Comparison of ENCODE assay signal across 18 cellular contexts in genomic region chr3:63909431-63909830, GRCh38. TPM values are rescaled to one million over a fixed set of nuclear protein-coding genes. Genes with fewer than 3 reads are reported as not detected.
DNase-seq lines count a peak whose midpoint lies in the region; ATAC-seq, FAIRE-seq and TF ChIP-seq lines count a peak whose summit lies in the region.
"Had no signal": no experiment of that assay in that cellular context is flagged by ENCODE, and none has a peak within 500 bp of the region (broad histone marks: within the 10 kb centered on the region; RNA-seq: fewer than 3 reads in every experiment).

No MANE protein-coding gene starts in this region.

- H3K27me3 Mint-ChIP-seq in CD4-positive, alpha-beta T cell = no peaks in the 10 kb centered on the region
- no peaks in the 10 kb centered on the region for H3K27me3 Mint-ChIP-seq in central memory CD8-positive, alpha-beta T cell
- no peaks in the 10 kb centered on the region for H3K27me3 Mint-ChIP-seq in naive thymus-derived CD8-positive, alpha-beta T cell

- FAIRE-seq in H54 (lab: Jason Lieb, UNC) = peak; percentile 80

- CTCF ChIA-PET in CD4-positive, alpha-beta T cell (lab: Charles Lee) = interaction anchor here (1.5 kb wide), 1 partner anchor 52 kb away, joined by 5 read pairs; no protein-coding TSS in a partner anchor

- H3K9me3 ChIP-seq in CD4-positive, alpha-beta T cell (ENCODE audit: control insufficient read depth, low read length) = no peaks in the 10 kb centered on the region
- H3K9me3 ChIP-seq: MG63 had no signal

- no peaks in the 10 kb centered on the region for H3K9me3 Mint-ChIP-seq in CD4-positive, alpha-beta T cell
- no peaks in the 10 kb centered on the region for H3K9me3 Mint-ChIP-seq in central memory CD8-positive, alpha-beta T cell
- H3K9me3 Mint-ChIP-seq in naive thymus-derived CD8-positive, alpha-beta T cell = no peaks in the 10 kb centered on the region

- H3K27ac ChIP-seq in CD4-positive, alpha-beta T cell (ENCODE audit: low read depth, low read length) = no peak overlapping the region

- no peak for ATAC-seq in CD4-positive, alpha-beta T cell (ENCODE audit: poor library complexity)
- no peak for ATAC-seq in central memory CD8-positive, alpha-beta T cell (replicated peaks; ENCODE audit: extremely low read depth, poor library complexity, severe bottlenecking)
- ATAC-seq in naive thymus-derived CD8-positive, alpha-beta T cell = no peak
- ATAC-seq in GM19397 (IDR thresholded peaks at IDR 0.05; ENCODE audit: unreplicated experiment) (no peak), GM21717 (IDR thresholded peaks at IDR 0.05; ENCODE audit: unreplicated experiment) (no peak)
- ATAC-seq: Panc1, Right ventricle myocardium inferior had no signal

- no peak for TF ChIP-seq POLR2A in H54 (IDR thresholded peaks at IDR 0.05; ENCODE audit: low read depth, low read length)

- intact Hi-C loops in CD4-positive, alpha-beta T cell (cut with DNase I, micrococcal nuclease) = no loop called here

- H3K27me3 ChIP-seq in CD4-positive, alpha-beta T cell (ENCODE audit: control insufficient read depth, insufficient read depth, low read length) = no peaks in the 10 kb centered on the region
- H3K27me3 ChIP-seq: MG63 had no signal

- H3K36me3 Mint-ChIP-seq in CD4-positive, alpha-beta T cell (ENCODE audit: low read depth) = peaks cover 30% of the 10 kb centered on the region
- peaks cover 19% of the 10 kb centered on the region for H3K36me3 Mint-ChIP-seq in central memory CD8-positive, alpha-beta T cell (ENCODE audit: insufficient read depth)
- H3K36me3 Mint-ChIP-seq in naive thymus-derived CD8-positive, alpha-beta T cell = peaks cover 0 to 8% (median 0%) of the 10 kb centered on the region in 3 donors

- H3K4me1 Mint-ChIP-seq in CD4-positive, alpha-beta T cell (ENCODE audit: low read depth) = peaks cover 41% of the 10 kb centered on the region
- peaks cover 33% of the 10 kb centered on the region for H3K4me1 Mint-ChIP-seq in central memory CD8-positive, alpha-beta T cell
- peaks cover 8 to 37% (median 25%) of the 10 kb centered on the region in 4 donors for H3K4me1 Mint-ChIP-seq in naive thymus-derived CD8-positive, alpha-beta T cell

- no peak for TF ChIP-seq CTCF in CD4-positive, alpha-beta T cell (IDR thresholded peaks at IDR 0.05)

- peak overlapping the region; percentile 94 for H3K27ac Mint-ChIP-seq in CD4-positive, alpha-beta T cell
- H3K27ac Mint-ChIP-seq in central memory CD8-positive, alpha-beta T cell (ENCODE audit: low read depth) = peak overlapping the region; percentile 88
- peak overlapping the region in 6 of 10 donors; percentile 56 to 98 (median 69) for H3K27ac Mint-ChIP-seq in naive thymus-derived CD8-positive, alpha-beta T cell

- no peak overlapping the region for H3K4me3 Mint-ChIP-seq in CD4-positive, alpha-beta T cell
- no peak overlapping the region for H3K4me3 Mint-ChIP-seq in central memory CD8-positive, alpha-beta T cell
- no peak overlapping the region for H3K4me3 Mint-ChIP-seq in naive thymus-derived CD8-positive, alpha-beta T cell

- POLR2A ChIA-PET in CD4-positive, alpha-beta T cell (lab: Charles Lee) = interaction anchor here (3.6 kb wide), 1 partner anchor 58 kb away, joined by 43 read pairs; no protein-coding TSS in a partner anchor
- POLR2A ChIA-PET in naive thymus-derived CD8-positive, alpha-beta T cell (lab: Charles Lee) = interaction anchor here (1.0 kb wide), 1 partner anchor 59 kb away, joined by 3 read pairs; no protein-coding TSS in a partner anchor

- DNase-seq in CD4-positive, alpha-beta T cell = no peak
- no peak for DNase-seq in H54 (ENCODE audit: insufficient read length, low spot score)
- DNase-seq in central memory CD8-positive, alpha-beta T cell (ENCODE audit: low spot score in 2 of 2) = no peak
- no peak for DNase-seq in naive thymus-derived CD8-positive, alpha-beta T cell
- no peak for DNase-seq in effector CD8-positive, alpha-beta T cell (lab: John Stamatoyannopoulos, UW)
- DNase-seq: DMS 273 treated with DMSO at 0.1 percent for 48 hours, H7, KG1, MG63, NCI-H1092, NCI-H146, NCI-H2081 treated with DMSO at 0.1 percent for 48 hours, NCI-H510A treated with DMSO at 0.1 percent for 48 hours had no signal

RNA-seq across cellular contexts. Expression of gene SCAANT1, which starts 2.8 kb away (rescaled TPM):
- total RNA-seq in CD4-positive, alpha-beta T cell = 1 to 10 TPM; 1.4 to 2.1 TPM
- 1 to 10 TPM in 1 of 2 experiments, not detected in 1; 2.9 TPM for total RNA-seq in naive thymus-derived CD8-positive, alpha-beta T cell
- polyA plus RNA-seq in naive thymus-derived CD8-positive, alpha-beta T cell = not detected
- total RNA-seq: H7; Right ventricle myocardium inferior; T-helper 1 cell treated with Interleukin-12 subunit alpha and Interleukin-12 subunit beta and Interleukin-4 antibody, amounts not matched to agents 30 ng/mL and 1 ng/mL, for 36 hours had no signal

RNA-seq across cellular contexts. Expression of gene ATXN7, which starts 45.8 kb away (rescaled TPM):
- total RNA-seq in CD4-positive, alpha-beta T cell = 100 to 1,000 TPM; 289 to 304 TPM
- total RNA-seq in naive thymus-derived CD8-positive, alpha-beta T cell = 100 to 1,000 TPM; 161 to 162 TPM
- polyA plus RNA-seq in naive thymus-derived CD8-positive, alpha-beta T cell = 10 to 100 TPM; 18.0 to 29.8 (median 21.9) TPM

RNA-seq across cellular contexts. Expression of gene THOC7, which starts 45.8 kb away (rescaled TPM):
- 10 to 100 TPM; 21.6 to 23.7 TPM for total RNA-seq in CD4-positive, alpha-beta T cell
- 10 to 100 TPM; 52.2 to 52.5 TPM for total RNA-seq in naive thymus-derived CD8-positive, alpha-beta T cell
- polyA plus RNA-seq in naive thymus-derived CD8-positive, alpha-beta T cell = 100 to 1,000 TPM in 1 of 3 donors, 10 to 100 TPM in 2; 79.9 to 116 (median 100.0) TPM
